Comparison of ENCODE assay signal across 24 cellular contexts in genomic region chr20:25287631-25288290, GRCh38. TPM values are rescaled to one million over a fixed set of nuclear protein-coding genes. Genes with fewer than 3 reads are reported as not detected.
DNase-seq lines count a peak whose midpoint lies in the region; ATAC-seq and TF ChIP-seq lines count a peak whose summit lies in the region.
"Had no signal": no experiment of that assay in that cellular context is flagged by ENCODE, and none has a peak within 500 bp of the region (broad histone marks: within the 10 kb centered on the region; RNA-seq: fewer than 3 reads in every experiment).

No MANE protein-coding gene starts in this region.

- H3K79me2 ChIP-seq in KMS-11 (ENCODE audit: insufficient read depth, low read depth), result no peaks in the 10 kb centered on the region
- H3K79me2 ChIP-seq in SK-N-SH (ENCODE audit: insufficient read depth), result no peaks in the 10 kb centered on the region

- POLR2A ChIA-PET in SK-N-SH (lab: Yijun Ruan, JAX), result no interaction called here
- POLR2A ChIA-PET in activated CD4-positive, alpha-beta memory T cell treated with anti-CD3 and anti-CD28 coated beads, Interleukin-2, amount 10 ng/mL, durations not matched to agents 7 days and 5 days (lab: Charles Lee), result interaction anchor here (1.1 to 1.3 kb wide), 2 partner anchors 10 to 39 kb away, joined by 3 read pairs; no protein-coding TSS in a partner anchor

- TF ChIP-seq CTCF in KMS-11 (conservative IDR thresholded peaks at IDR 0.05; ENCODE audit: low read depth, low read length) (no peak), SK-N-SH (IDR thresholded peaks at IDR 0.05) (no peak)

- H3K27ac ChIP-seq in KMS-11, result peak overlapping the region; percentile 45; the same call in 1 of the 2 replicates
- peak overlapping the region; percentile 32 for H3K27ac ChIP-seq in epithelial cell of prostate
- H3K27ac ChIP-seq in SK-N-SH (ENCODE audit: low read depth in 2 of 2, low read length in 1 of 2), result no peak overlapping the region
- H3K27ac ChIP-seq: Peyer's patch, SK-N-MC, upper lobe of left lung had no signal

- intact Hi-C loops in posterior vena cava (cut with DNase I), result no loop called here

- H3K4me1 Mint-ChIP-seq in activated CD8-positive, alpha-beta memory T cell treated with anti-CD3 and anti-CD28 coated beads, Interleukin-2, amount 10 ng/mL, durations not matched to agents 7 days and 5 days, result no peaks in the 10 kb centered on the region
- no peaks in the 10 kb centered on the region for H3K4me1 Mint-ChIP-seq in activated CD4-positive, alpha-beta memory T cell treated with anti-CD3 and anti-CD28 coated beads, Interleukin-2, amount 10 ng/mL, durations not matched to agents 7 days and 5 days
- H3K4me1 Mint-ChIP-seq: natural killer cell had no signal

- H3K9ac ChIP-seq in KMS-11 (no peak overlapping the region), SK-N-SH (no peak overlapping the region)

- H3K27me3 ChIP-seq in KMS-11 (ENCODE audit: insufficient read depth, low read depth) (no peaks in the 10 kb centered on the region), SK-N-SH (ENCODE audit: insufficient read depth) (no peaks in the 10 kb centered on the region)
- H3K27me3 ChIP-seq: Peyer's patch, upper lobe of left lung had no signal

- H3K9me2 ChIP-seq in SK-N-SH, result no peaks in the 10 kb centered on the region

- H3K9me3 ChIP-seq in SK-N-SH, result no peaks in the 10 kb centered on the region
- H3K9me3 ChIP-seq: Peyer's patch, upper lobe of left lung had no signal

- H4K20me1 ChIP-seq in KMS-11 (ENCODE audit: insufficient read depth) (no peaks in the 10 kb centered on the region), SK-N-SH (ENCODE audit: insufficient read depth) (0 out of 2 replicates have a peak, but pooled peaks cover 6% of the 10 kb centered on the region)

- no peaks in the 10 kb centered on the region for H3K27me3 Mint-ChIP-seq in activated CD8-positive, alpha-beta memory T cell treated with anti-CD3 and anti-CD28 coated beads, Interleukin-2, amount 10 ng/mL, durations not matched to agents 7 days and 5 days
- no peaks in the 10 kb centered on the region for H3K27me3 Mint-ChIP-seq in activated CD4-positive, alpha-beta memory T cell treated with anti-CD3 and anti-CD28 coated beads, Interleukin-2, amount 10 ng/mL, durations not matched to agents 7 days and 5 days
- H3K27me3 Mint-ChIP-seq: B cell had no signal

- H3K27ac Mint-ChIP-seq in activated CD8-positive, alpha-beta memory T cell treated with anti-CD3 and anti-CD28 coated beads, Interleukin-2, amount 10 ng/mL, durations not matched to agents 7 days and 5 days, result no peak overlapping the region
- no peak overlapping the region for H3K27ac Mint-ChIP-seq in activated CD4-positive, alpha-beta memory T cell treated with anti-CD3 and anti-CD28 coated beads, Interleukin-2, amount 10 ng/mL, durations not matched to agents 7 days and 5 days
- H3K27ac Mint-ChIP-seq: activated CD8-positive, alpha-beta T cell treated with anti-CD3 and anti-CD28 coated beads, Interleukin-2, amount 10 ng/mL, durations not matched to agents 7 days and 5 days; B cell; T-helper 2 cell treated with Interferon-gamma antibody and Interleukin-4, amounts not matched to agents 5 μg/mL and 100 μg/mL, for 36 hours had no signal

- no peaks in the 10 kb centered on the region; the same call in 1 of the 2 replicates for H3K36me3 ChIP-seq in KMS-11 (ENCODE audit: insufficient read depth)
- H3K36me3 ChIP-seq in SK-N-SH (replicated peaks in 1 of 2; ENCODE audit: control insufficient read depth in 1 of 2, insufficient read depth in 2 of 2, low read length in 1 of 2), result peaks cover 10 to 61% of the 10 kb centered on the region in 2 experiments

- no peak overlapping the region for H2AFZ ChIP-seq in KMS-11 (ENCODE audit: low read depth)
- H2AFZ ChIP-seq in SK-N-SH (ENCODE audit: low read depth), result no peak overlapping the region

- H3K4me1 ChIP-seq in KMS-11 (ENCODE audit: low read depth, poor library complexity, severe bottlenecking) (peaks cover 47% of the 10 kb centered on the region), SK-N-SH (ENCODE audit: control insufficient read depth in 1 of 2, insufficient read depth in 2 of 2, low read depth in 1 of 2, low read length in 1 of 2) (no peaks in the 10 kb centered on the region; a peak in 1 of 4 replicates)
- H3K4me1 ChIP-seq: upper lobe of left lung had no signal

- peak; percentile 7 for DNase-seq in activated CD8-positive, alpha-beta memory T cell treated with anti-CD3 and anti-CD28 coated beads, Interleukin-2, amount 50 U/mL, for 4 hours
- DNase-seq in activated CD8-positive, alpha-beta memory T cell treated with anti-CD3 and anti-CD28 coated beads, Interleukin-2, amount 10 ng/mL, durations not matched to agents 7 days and 5 days, result no peak
- no peak for DNase-seq in epithelial cell of prostate (ENCODE audit: low read depth, low spot score)
- DNase-seq in posterior vena cava (ENCODE audit: low spot score), result peak; percentile 50
- DNase-seq in SK-N-SH, result no peak
- no peak for DNase-seq in activated CD4-positive, alpha-beta memory T cell treated with anti-CD3 and anti-CD28 coated beads, Interleukin-2, amount 10 ng/mL, durations not matched to agents 7 days and 5 days
- no peak for DNase-seq in LoVo (ENCODE audit: low spot score)
- DNase-seq: activated CD8-positive, alpha-beta T cell treated with anti-CD3 and anti-CD28 coated beads, Interleukin-2, amount 10 ng/mL, durations not matched to agents 7 days and 5 days; activated T-cell treated with anti-CD3 and anti-CD28 coated beads, Interleukin-2, amount 50 U/mL, for 72 hours; COR-L47; hypothalamus; KBM-7; mesenchymal stem cell; natural killer cell; NCI-H187 treated with DMSO at 0.1 percent for 48 hours; NCI-H226; stimulated activated CD4-positive, alpha-beta T cell treated with anti-CD3 and anti-CD28 coated beads, Interleukin-4, amount 100 ng/mL, for 1 hour had no signal

- TF ChIP-seq EP300 in SK-N-SH (IDR thresholded peaks at IDR 0.05; ENCODE audit: borderline replicate concordance in 1 of 2, low read depth in 1 of 2, low read length in 1 of 2), result no peak

- no peaks in the 10 kb centered on the region for H3K9me3 Mint-ChIP-seq in activated CD8-positive, alpha-beta memory T cell treated with anti-CD3 and anti-CD28 coated beads, Interleukin-2, amount 10 ng/mL, durations not matched to agents 7 days and 5 days (ENCODE audit: low read depth)
- H3K9me3 Mint-ChIP-seq in activated CD4-positive, alpha-beta memory T cell treated with anti-CD3 and anti-CD28 coated beads, Interleukin-2, amount 10 ng/mL, durations not matched to agents 7 days and 5 days, result no peaks in the 10 kb centered on the region
- H3K9me3 Mint-ChIP-seq: activated T-cell treated with anti-CD3 and anti-CD28 coated beads, Interleukin-2, amount 50 U/mL, for 72 hours; natural killer cell; T-helper 2 cell treated with Interferon-gamma antibody and Interleukin-4, amounts not matched to agents 5 μg/mL and 100 μg/mL, for 36 hours had no signal

- TF ChIP-seq RAD21 in SK-N-SH (IDR thresholded peaks at IDR 0.05; ENCODE audit: low read length), result no peak

- H3K4me3 ChIP-seq in KMS-11 (IDR thresholded peaks at IDR 0.05; ENCODE audit: insufficient read depth, low read depth, low read length) (no peak overlapping the region), SK-N-SH (ENCODE audit: low read depth in 2 of 2, low read length in 1 of 2) (no peak overlapping the region)
- H3K4me3 ChIP-seq: Peyer's patch, SK-N-MC, smooth muscle cell, upper lobe of left lung had no signal

- peaks cover 6% of the 10 kb centered on the region for H3K36me3 Mint-ChIP-seq in activated CD8-positive, alpha-beta memory T cell treated with anti-CD3 and anti-CD28 coated beads, Interleukin-2, amount 10 ng/mL, durations not matched to agents 7 days and 5 days
- H3K36me3 Mint-ChIP-seq in activated CD4-positive, alpha-beta memory T cell treated with anti-CD3 and anti-CD28 coated beads, Interleukin-2, amount 10 ng/mL, durations not matched to agents 7 days and 5 days (ENCODE audit: low read depth), result peaks cover 19% of the 10 kb centered on the region

- CTCF ChIA-PET in activated CD8-positive, alpha-beta memory T cell treated with anti-CD3 and anti-CD28 coated beads, Interleukin-2, amount 10 ng/mL, durations not matched to agents 7 days and 5 days (lab: Charles Lee), result interaction anchor here (0.6 to 0.7 kb wide), 2 partner anchors 294 to 1363 kb away, joined by 3 read pairs; no protein-coding TSS in a partner anchor
- CTCF ChIA-PET in SK-N-SH (lab: Yijun Ruan, JAX), result interaction anchor here (1.2 to 8.2 kb wide), 3 partner anchors 7 to 112 kb away, joined by 4 to 46 read pairs (median 7); no protein-coding TSS in a partner anchor
- CTCF ChIA-PET in activated CD4-positive, alpha-beta memory T cell treated with anti-CD3 and anti-CD28 coated beads, Interleukin-2, amount 10 ng/mL, durations not matched to agents 7 days and 5 days (lab: Charles Lee), result no interaction called here

- no peak for ATAC-seq in activated CD8-positive, alpha-beta memory T cell treated with anti-CD3 and anti-CD28 coated beads, Interleukin-2, amount 10 ng/mL, durations not matched to agents 7 days and 5 days
- ATAC-seq: activated CD8-positive, alpha-beta T cell treated with anti-CD3 and anti-CD28 coated beads, Interleukin-2, amount 10 ng/mL, durations not matched to agents 7 days and 5 days; natural killer cell had no signal

- H3K4me2 ChIP-seq in KMS-11, result no peak overlapping the region
- H3K4me2 ChIP-seq in SK-N-SH, result no peak overlapping the region
- H3K4me2 ChIP-seq: smooth muscle cell had no signal

- 98% methylated on average over 11 of the region's 16 CpGs for WGBS in SK-N-SH (ENCODE audit: low lambda C conversion rate)

- H3K4me3 Mint-ChIP-seq in activated CD8-positive, alpha-beta memory T cell treated with anti-CD3 and anti-CD28 coated beads, Interleukin-2, amount 10 ng/mL, durations not matched to agents 7 days and 5 days, result no peak overlapping the region
- no peak overlapping the region for H3K4me3 Mint-ChIP-seq in activated CD4-positive, alpha-beta memory T cell treated with anti-CD3 and anti-CD28 coated beads, Interleukin-2, amount 10 ng/mL, durations not matched to agents 7 days and 5 days
- H3K4me3 Mint-ChIP-seq: activated CD8-positive, alpha-beta T cell treated with anti-CD3 and anti-CD28 coated beads, Interleukin-2, amount 10 ng/mL, durations not matched to agents 7 days and 5 days; activated T-cell treated with anti-CD3 and anti-CD28 coated beads, Interleukin-2, amount 50 U/mL, for 72 hours; B cell; natural killer cell; T-helper 2 cell treated with Interferon-gamma antibody and Interleukin-4, amounts not matched to agents 5 μg/mL and 100 μg/mL, for 36 hours had no signal

- H3F3A ChIP-seq in SK-N-SH (replicated peaks; ENCODE audit: insufficient read depth), result no peaks in the 10 kb centered on the region

TF ChIP-seq in SK-N-SH, 30 proteins besides CTCF, POLR2A, EP300 and RAD21 (continues in another document):
- no peak for TF ChIP-seq RXRA (IDR thresholded peaks at IDR 0.05; ENCODE audit: borderline replicate concordance, low read depth)
- no peak for TF ChIP-seq TCF12 (IDR thresholded peaks at IDR 0.05)

RNA-seq across cellular contexts. Expression of gene PYGB, which starts 39.9 kb away (rescaled TPM):
- total RNA-seq in activated CD8-positive, alpha-beta memory T cell treated with anti-CD3 and anti-CD28 coated beads, Interleukin-2, amount 10 ng/mL, durations not matched to agents 7 days and 5 days, result 10 to 100 TPM; 28.4 to 36.8 TPM
- 100 to 1,000 TPM; 132 to 155 TPM for total RNA-seq in posterior vena cava
- 32.2 and 35.8 TPM in 2 replicates for polyA plus RNA-seq in SK-N-SH (2012; rRNA removed)
- polyA plus RNA-seq in SK-N-SH (2012; cell fraction: cytosol; rRNA removed), result 16.8 and 25.0 TPM in 2 replicates
- polyA plus RNA-seq in SK-N-SH (2012; cell fraction: nucleus; rRNA removed), result 75.6 and 77.6 TPM in 2 replicates
- 10 to 100 TPM; 28.4 to 29.8 TPM for total RNA-seq in activated CD4-positive, alpha-beta memory T cell treated with anti-CD3 and anti-CD28 coated beads, Interleukin-2, amount 10 ng/mL, durations not matched to agents 7 days and 5 days

Comparison
In these comparisons a context has a peak if more than half of its experiments do, and no peak if none do; other contexts are left out.
1. DNase-seq: peak in activated CD8-positive, alpha-beta memory T cell treated with anti-CD3 and anti-CD28 coated beads, Interleukin-2, amount 50 U/mL, for 4 hours (single experiment) and posterior vena cava (single experiment); none in activated CD8-positive, alpha-beta memory T cell treated with anti-CD3 and anti-CD28 coated beads, Interleukin-2, amount 10 ng/mL, durations not matched to agents 7 days and 5 days (single experiment), epithelial cell of prostate (single experiment), SK-N-SH (single experiment), activated CD4-positive, alpha-beta memory T cell treated with anti-CD3 and anti-CD28 coated beads, Interleukin-2, amount 10 ng/mL, durations not matched to agents 7 days and 5 days (single experiment) and LoVo (single experiment).
2. H3K27ac ChIP-seq: peak in KMS-11 (single experiment) and epithelial cell of prostate (single experiment); none in SK-N-SH (0 of 2).